ENCODE assay signal across 8 cellular contexts in genomic region chr16:68538880-68539701, GRCh38. TPM values are rescaled to one million over a fixed set of nuclear protein-coding genes. Genes with fewer than 3 reads are reported as not detected.
DNase-seq lines count a peak whose midpoint lies in the region; ATAC-seq and TF ChIP-seq lines count a peak whose summit lies in the region.

TSS of gene ZFP90 (plus strand) at chr16:68539291. CDS start at chr16:68539793, 502 bp downstream.

- H3K9me3 ChIP-seq in left ventricle myocardium inferior (replicated peaks) (no peaks in the 10 kb centered on the region), prostate gland (no peaks in the 10 kb centered on the region)

- no peak for TF ChIP-seq CTCF in GM12865 (IDR thresholded peaks at IDR 0.05; ENCODE audit: insufficient read depth, low read depth, low read length, missing control alignments)
- TF ChIP-seq CTCF in left ventricle myocardium inferior (IDR thresholded peaks at IDR 0.05; ENCODE audit: borderline replicate concordance): no peak
- TF ChIP-seq CTCF in prostate gland (IDR thresholded peaks at IDR 0.05): no peak

- H3K27me3 ChIP-seq in left ventricle myocardium inferior (ENCODE audit: low read depth): no peaks in the 10 kb centered on the region
- no peaks in the 10 kb centered on the region for H3K27me3 ChIP-seq in prostate gland (replicated peaks; ENCODE audit: insufficient read depth)

- intact Hi-C loops in left ventricle myocardium inferior (cut with micrococcal nuclease): no loop called here
- intact Hi-C loops in prostate gland (cut with DNase I): no loop called here

- H3K36me3 ChIP-seq in left ventricle myocardium inferior (peaks cover 14% of the 10 kb centered on the region), prostate gland (no peaks in the 10 kb centered on the region)

- WGBS in prostate gland: 2% methylated on average over 56 of the region's 71 CpGs

- peak; percentile 48 for TF ChIP-seq POLR2A in prostate gland (IDR thresholded peaks at IDR 0.05)

- peaks cover 19% of the 10 kb centered on the region for H3K4me1 ChIP-seq in left ventricle myocardium inferior
- H3K4me1 ChIP-seq in prostate gland (replicated peaks): no peaks in the 10 kb centered on the region

- H3K27ac ChIP-seq in left ventricle myocardium inferior (replicated peaks) (peak within 1 kb of the TSS; percentile 77), prostate gland (peak within 1 kb of the TSS; percentile 57 to 66)

- peak; percentile 93 for DNase-seq in GM12865 (ENCODE audit: low read depth)
- peak; percentile 88 for DNase-seq in NCI-H1436 (lab: John Stamatoyannopoulos, UW)
- peak; percentile 71 to 91 (median 75) for DNase-seq in T-helper 1 cell
- peak; percentile 63 for DNase-seq in amniotic epithelial cell (ENCODE audit: low read depth)
- peak; percentile 92 for DNase-seq in left ventricle myocardium inferior
- DNase-seq in prostate gland (ENCODE audit: low spot score): peak; percentile 76
- peak; percentile 85 for DNase-seq in ureter (ENCODE audit: low spot score)

- ATAC-seq in HG02759 (IDR thresholded peaks at IDR 0.05; ENCODE audit: unreplicated experiment): peak; percentile 95

- H3K4me3 ChIP-seq in GM12865 (ENCODE audit: low read depth, low read length): peak within 1 kb of the TSS; percentile 82
- H3K4me3 ChIP-seq in left ventricle myocardium inferior: peak within 1 kb of the TSS; percentile 81
- peak within 1 kb of the TSS; percentile 84 to 91 for H3K4me3 ChIP-seq in prostate gland

RNA-seq across cellular contexts. Expression of gene ZFP90, which starts in this region (rescaled TPM):
- total RNA-seq in left ventricle myocardium inferior (11.0 TPM), prostate gland (10 to 100 TPM; 27.2 to 30.3 TPM), ureter (33.6 TPM)

Comparison
In these comparisons a context has a peak if more than half of its experiments do, and no peak if none do; other contexts are left out.
1. Peak in every context shown above with its lines: DNase-seq, ATAC-seq, H3K4me3 ChIP-seq and H3K27ac ChIP-seq.